In the genomic region with DNA sequence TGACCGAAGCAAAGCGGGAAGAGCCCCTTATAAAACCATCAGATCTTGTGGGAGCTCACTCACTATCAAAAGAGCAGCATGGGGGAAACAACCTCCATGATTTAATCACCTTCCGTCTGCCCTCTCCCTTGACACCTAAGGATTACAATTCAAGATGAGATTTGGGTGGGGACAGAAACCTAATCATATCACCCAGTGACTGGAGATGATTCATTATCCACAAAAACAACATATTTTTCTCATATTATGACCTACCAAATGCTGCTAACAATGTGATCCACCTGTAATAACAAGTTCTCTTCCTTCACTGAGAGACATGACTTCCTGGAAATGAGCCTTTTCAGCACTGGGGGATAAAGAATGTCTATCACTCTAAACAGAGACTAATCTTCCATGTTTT, we compare ENCODE assay signal across 32 cellular contexts. TPM values are rescaled to one million over a fixed set of nuclear protein-coding genes. Genes with fewer than 3 reads are reported as not detected.
DNase-seq lines count a peak whose midpoint lies in the region; ATAC-seq, FAIRE-seq and TF ChIP-seq lines count a peak whose summit lies in the region.
"Had no signal": no experiment of that assay in that cellular context is flagged by ENCODE, and none has a peak within 500 bp of the region (broad histone marks: within the 10 kb centered on the region; RNA-seq: fewer than 3 reads in every experiment).

No MANE protein-coding gene starts in this region.

- no peak overlapping the region for H2BK5ac ChIP-seq in H1 (ENCODE audit: low read depth, low read length)

- POLR2A ChIA-PET in H1 (lab: Charles Lee; ENCODE audit: partially characterized antibody), result no interaction called here

- no peak overlapping the region for H2AK5ac ChIP-seq in H1 (ENCODE audit: low read depth, low read length)

- BruUV-seq in mammary epithelial cell (replicated peaks; lab: Mats Ljungman, UMichigan), result no TSS peak

- H3K23ac ChIP-seq in H1 (ENCODE audit: insufficient read length), result no peak overlapping the region

- CTCF ChIA-PET in mammary epithelial cell (lab: Charles Lee; ENCODE audit: low non-redundant PET), result no interaction called here
- CTCF ChIA-PET in H1 (lab: Charles Lee; ENCODE audit: partially characterized antibody), result no interaction called here

- H3K27me3 ChIP-seq in mammary epithelial cell (ENCODE audit: insufficient read depth, low read length) (no peaks in the 10 kb centered on the region), breast epithelium (no peaks in the 10 kb centered on the region), H1 (replicated peaks in 1 of 4; ENCODE audit: control insufficient read depth in 3 of 4, extremely low read depth in 1 of 4, insufficient read depth in 3 of 4, low read length in 3 of 4) (peaks cover 0 to 1% (median 0%) of the 10 kb centered on the region in 4 experiments; a peak in 1 of 7 replicates), foreskin keratinocyte (no peaks in the 10 kb centered on the region)
- H3K27me3 ChIP-seq: BE2C, BLaER1 had no signal

- H2AFZ ChIP-seq in mammary epithelial cell (ENCODE audit: low read depth, low read length) (no peak overlapping the region), H1 (ENCODE audit: low read length) (no peak overlapping the region)

- no peak overlapping the region for H3K4ac ChIP-seq in H1 (replicated peaks; ENCODE audit: insufficient read length, low read depth, low read length)

- H4K5ac ChIP-seq in H1 (ENCODE audit: insufficient read length, low read depth, low read length), result no peak overlapping the region

- no peak overlapping the region for H3K18ac ChIP-seq in H1 (ENCODE audit: extremely low read depth, low read length)

- dilution Hi-C loops in mammary epithelial cell (cut with HindIII; ENCODE audit: low sequenced_read_pairs), result no loop called here

- no peak overlapping the region for H2BK12ac ChIP-seq in H1 (ENCODE audit: low read depth, low read length)

- H4K20me1 ChIP-seq in mammary epithelial cell (ENCODE audit: insufficient read depth, low read length) (no peaks in the 10 kb centered on the region), H1 (replicated peaks in 1 of 2; ENCODE audit: control insufficient read depth in 1 of 2, insufficient read depth in 2 of 2, low read length in 2 of 2) (no peaks in the 10 kb centered on the region)
- H4K20me1 ChIP-seq: BLaER1 had no signal

- H4K8ac ChIP-seq in H1 (ENCODE audit: extremely low read depth, insufficient read depth, low read length), result no peak overlapping the region

- intact Hi-C loops in mammary epithelial cell (cut with micrococcal nuclease), result no loop called here
- intact Hi-C loops in breast epithelium (cut with DNase I; ENCODE audit: low total_unique reads), result no loop called here

- no peak overlapping the region for H4K91ac ChIP-seq in H1 (replicated peaks; ENCODE audit: insufficient read length, low read length)

- H2BK20ac ChIP-seq in H1 (ENCODE audit: low read length), result no peak overlapping the region

- H3K56ac ChIP-seq in H1 (replicated peaks; ENCODE audit: insufficient read length, low read depth, low read length), result no peak overlapping the region

- TF ChIP-seq EP300 in H1 (IDR thresholded peaks at IDR 0.05; ENCODE audit: borderline replicate concordance in 1 of 2, low read depth in 2 of 2, low read length in 2 of 2), result no peak

- no peak overlapping the region for H3K14ac ChIP-seq in H1 (ENCODE audit: insufficient read length)

- no peak overlapping the region for H3K4me3 ChIP-seq in mammary epithelial cell (replicated peaks in 1 of 3; ENCODE audit: insufficient read depth in 1 of 3, low read depth in 2 of 3, low read length in 3 of 3)
- no peak overlapping the region for H3K4me3 ChIP-seq in breast epithelium
- no peak overlapping the region for H3K4me3 ChIP-seq in H1 (ENCODE audit: extremely low read depth in 1 of 4, insufficient read depth in 2 of 4, low read depth in 3 of 4, low read length in 4 of 4)
- H3K4me3 ChIP-seq: BLaER1, GM12878 had no signal

- DNase-seq in mammary epithelial cell (peak; percentile 62), breast epithelium (ENCODE audit: low spot score in 2 of 2) (no peak), H1 (ENCODE audit: low read depth in 1 of 2, low spot score in 2 of 2) (no peak), epithelial cell of prostate (ENCODE audit: low read depth, low spot score) (no peak), foreskin keratinocyte (peak in 1 of 2 donors; percentile 50), medulla oblongata (ENCODE audit: extremely low spot score) (no peak), GOT3 (lab: John Stamatoyannopoulos, UW) (no peak)
- DNase-seq: 8988T; ACHN; BE2C; C1 segment of cervical spinal cord; CD4-positive, alpha-beta memory T cell; CD4-positive, CD25-positive, alpha-beta regulatory T cell; CD8-positive, alpha-beta memory T cell; COR-L47; DMS 273 treated with DMSO at 0.1 percent for 48 hours; DMS153; DMS53; DMS79; DND-41; EL; GDM1 had no signal

- FAIRE-seq in H1 (lab: Jason Lieb, UNC), result no peak
- FAIRE-seq: A204.1, GM12878, GM12892, GM18507 had no signal

- no peak overlapping the region for H2BK15ac ChIP-seq in H1 (ENCODE audit: low read length)

- TF ChIP-seq POLR2A in breast epithelium (IDR thresholded peaks at IDR 0.05) (no peak), H1 (IDR thresholded peaks at IDR 0.05; ENCODE audit: control extremely low read depth in 1 of 2, low read depth in 2 of 2, low read length in 2 of 2) (no peak)

- H3K79me2 ChIP-seq in mammary epithelial cell (ENCODE audit: insufficient read depth, low read length), result no peaks in the 10 kb centered on the region
- H3K79me2 ChIP-seq in H1 (ENCODE audit: control insufficient read depth in 1 of 2, insufficient read depth in 2 of 2, low read length in 2 of 2), result no peaks in the 10 kb centered on the region

- H3K9me3 ChIP-seq in mammary epithelial cell (replicated peaks; ENCODE audit: insufficient read depth, low read length) (peaks cover 5% of the 10 kb centered on the region), breast epithelium (peaks cover 0 to 19% of the 10 kb centered on the region in 2 donors), H1 (ENCODE audit: insufficient read depth in 2 of 2, low read depth in 1 of 2, low read length in 1 of 2) (peaks cover 3 to 6% of the 10 kb centered on the region in 2 experiments; a peak in 3 of 4 replicates)
- H3K9me3 ChIP-seq: BE2C had no signal

- no peaks in the 10 kb centered on the region for H3K36me3 ChIP-seq in mammary epithelial cell (ENCODE audit: insufficient read depth, low read length)
- H3K36me3 ChIP-seq in breast epithelium, result no peaks in the 10 kb centered on the region
- H3K36me3 ChIP-seq in H1 (ENCODE audit: control insufficient read depth in 2 of 4, insufficient read depth in 4 of 4, low read length in 3 of 4), result no peaks in the 10 kb centered on the region
- H3K36me3 ChIP-seq: BE2C, BLaER1 had no signal

- H3K9ac ChIP-seq in mammary epithelial cell (ENCODE audit: insufficient read depth, low read length), result no peak overlapping the region
- H3K9ac ChIP-seq in H1 (replicated peaks in 1 of 4; ENCODE audit: extremely low read depth in 1 of 4, low read depth in 3 of 4, low read length in 3 of 4), result no peak overlapping the region
- H3K9ac ChIP-seq: BLaER1 had no signal

- H3K23me2 ChIP-seq in H1 (ENCODE audit: low read depth, low read length), result no peaks in the 10 kb centered on the region

- in situ Hi-C loops in mammary epithelial cell (cut with MboI; ENCODE audit: low sequenced_read_pairs in 2 of 2), result no loop called here

- H2BK120ac ChIP-seq in H1 (replicated peaks; ENCODE audit: low read depth, low read length), result no peak overlapping the region

- H3K4me1 ChIP-seq in mammary epithelial cell (ENCODE audit: insufficient read depth, low read length) (peaks cover 7% of the 10 kb centered on the region), breast epithelium (no peaks in the 10 kb centered on the region), H1 (replicated peaks in 1 of 4; ENCODE audit: control insufficient read depth in 3 of 4, insufficient read depth in 4 of 4, low read length in 3 of 4) (no peaks in the 10 kb centered on the region), foreskin keratinocyte (peaks cover 12% of the 10 kb centered on the region)
- H3K4me1 ChIP-seq: BE2C, BLaER1 had no signal

- H3K27ac ChIP-seq in mammary epithelial cell (ENCODE audit: insufficient read depth, low read depth, low read length) (no peak overlapping the region), breast epithelium (no peak overlapping the region), H1 (ENCODE audit: low read depth, low read length) (no peak overlapping the region), epithelial cell of prostate (peak overlapping the region; percentile 22), foreskin keratinocyte (peak overlapping the region; percentile 29)
- H3K27ac ChIP-seq: BLaER1 had no signal

- no peak for TF ChIP-seq RAD21 in H1 (IDR thresholded peaks at IDR 0.05 in 1 of 2, conservative IDR thresholded peaks at IDR 0.05 in 1 of 2; ENCODE audit: low read depth in 2 of 2, low read length in 2 of 2)

- ATAC-seq in foreskin keratinocyte (peak; percentile 50), GM21360 (IDR thresholded peaks at IDR 0.05; ENCODE audit: unreplicated experiment) (no peak)
- ATAC-seq: GM12878 had no signal

- TF ChIP-seq CTCF in mammary epithelial cell (conservative IDR thresholded peaks at IDR 0.05 in 1 of 2, IDR thresholded peaks at IDR 0.05 in 1 of 2; ENCODE audit: extremely low read depth in 1 of 2, insufficient read depth in 1 of 2, low read depth in 1 of 2, low read length in 2 of 2), result no peak
- TF ChIP-seq CTCF in breast epithelium (IDR thresholded peaks at IDR 0.05), result no peak
- no peak for TF ChIP-seq CTCF in H1 (IDR thresholded peaks at IDR 0.05; ENCODE audit: control extremely low read depth in 1 of 3, insufficient read depth in 1 of 3, low read depth in 1 of 3, low read length in 3 of 3)
- no peak for TF ChIP-seq CTCF in foreskin keratinocyte (conservative IDR thresholded peaks at IDR 0.05)

- no peaks in the 10 kb centered on the region for H3K79me1 ChIP-seq in H1 (ENCODE audit: low read depth, low read length)

- 96% methylated on average over 3 of the region's 3 CpGs for WGBS in mammary epithelial cell (ENCODE audit: low coverage, missing lambda C conversion rate)
- 91% methylated on average over 3 of the region's 3 CpGs; no CpG with 5 or more reads in 1 of the 2 experiments for WGBS in H1 (ENCODE audit: extremely low coverage in 1 of 2, insufficient coverage in 1 of 2, insufficient read length in 1 of 2, insufficient replicate concordance in 2 of 2, low coverage in 1 of 2, low lambda C conversion rate in 2 of 2, missing lambda C conversion rate in 1 of 2), 2 experiments

- H3K4me2 ChIP-seq in mammary epithelial cell (ENCODE audit: insufficient read depth, low read depth, low read length), result no peak overlapping the region
- H3K4me2 ChIP-seq in H1 (ENCODE audit: insufficient read depth in 1 of 2, low read depth in 2 of 2, low read length in 2 of 2), result no peak overlapping the region
- H3K4me2 ChIP-seq: BLaER1 had no signal

RNA-seq across cellular contexts. Expression of a gene that starts 23.4 kb away (rescaled TPM):
- 10 to 100 TPM in 1 of 2 donors, 1 to 10 TPM in 1; 6.2 to 60.8 TPM for total RNA-seq in mammary epithelial cell
- 48.7 TPM for polyA plus RNA-seq in mammary epithelial cell
- 35.7 TPM for polyA minus RNA-seq in mammary epithelial cell
- under 1 TPM in 2 of 3 donors, not detected in 1; 0.15 to 0.33 TPM for total RNA-seq in breast epithelium
- total RNA-seq in H1 (2021; fragmentation: NEBNext Ultra II Directional; extraction: Animal tissue kit (Norgen Biotek cat#: 25700)), result 0.09 and 0.19 TPM in 2 replicates
- 0.02 and 0.11 TPM in 2 replicates for polyA plus RNA-seq in H1 (2011; rRNA removed)
- polyA plus RNA-seq in H1 (2011; cell fraction: cytosol; rRNA removed), result 0.12 TPM
- 0.06 TPM for polyA plus RNA-seq in H1 (2011; cell fraction: nucleus; rRNA removed)
- 0.04 to 0.18 TPM (median 0.09 TPM) in 4 replicates for polyA plus RNA-seq in H1 (2012, experiment 1 of 2)
- polyA plus RNA-seq in H1 (2012, experiment 2 of 2), result 0.03 TPM
- 0.06 TPM for polyA plus RNA-seq in H1 (2013, experiment 1 of 2)
- polyA plus RNA-seq in H1 (2013, experiment 2 of 2), result 0.13 TPM
- polyA minus RNA-seq in H1 (2011; rRNA and poly(A)+ RNA removed), result 0.17 and 0.19 TPM in 2 replicates
- not detected for polyA minus RNA-seq in H1 (2011; cell fraction: cytosol; rRNA and poly(A)+ RNA removed)
- polyA minus RNA-seq in H1 (2011; cell fraction: nucleus; rRNA and poly(A)+ RNA removed), result 0.30 TPM
- total RNA-seq in foreskin keratinocyte, result 54.8 and 114 TPM in 2 replicates
- polyA plus RNA-seq in foreskin keratinocyte, result 16.6 and 28.2 TPM in 2 replicates
- total RNA-seq: A673; CD4-positive, alpha-beta memory T cell; CD4-positive, CD25-positive, alpha-beta regulatory T cell; CD8-positive, alpha-beta memory T cell; Daoy; G401; GM12878 had no signal
- polyA plus RNA-seq: CD14-positive monocyte; CD4-positive, alpha-beta memory T cell; CD4-positive, CD25-positive, alpha-beta regulatory T cell; CD8-positive, alpha-beta memory T cell had no signal

Comparison
In these comparisons a context has a peak if more than half of its experiments do, and no peak if none do; other contexts are left out.
1. H3K27ac ChIP-seq: peak in epithelial cell of prostate (single experiment) and foreskin keratinocyte (single experiment); none in mammary epithelial cell (single experiment), breast epithelium (0 of 2) and H1 (single experiment).